Comparison of ENCODE assay signal across 26 cellular contexts in genomic region chr19:41433171-41433570, GRCh38. TPM values are rescaled to one million over a fixed set of nuclear protein-coding genes. Genes with fewer than 3 reads are reported as not detected.
"Had no signal": no experiment of that assay in that cellular context is flagged by ENCODE, and none has a peak within 500 bp of the region (broad histone marks: within the 10 kb centered on the region; RNA-seq: fewer than 3 reads in every experiment).

No MANE protein-coding gene starts in this region.

- H3K4me3 Mint-ChIP-seq: activated CD4-positive, alpha-beta T cell treated with anti-CD3 and anti-CD28 coated beads, Interleukin-2, amount 10 ng/mL, durations not matched to agents 24 days and 14 days; activated CD8-positive, alpha-beta T cell treated with anti-CD3 and anti-CD28 coated beads for 36 hours; activated naive CD8-positive, alpha-beta T cell; activated T-helper 1 cell treated with anti-CD3 and anti-CD28 coated beads, Interleukin-12 subunit alpha, Interleukin-12 subunit beta, Interleukin-2, Interleukin-4 antibody, amounts not matched to agents 30 ng/mL and 10 ng/mL and 1 ng/mL, durations not matched to agents 14 hours and 24 hours and 36 hours; effector memory CD8-positive, alpha-beta T cell; stimulated activated effector memory CD8-positive, alpha-beta T cell treated with anti-CD3 and anti-CD28 coated beads, Interleukin-12 subunit alpha, Interleukin-12 subunit beta, amount 100 ng/mL, for 72 hours; stimulated activated naive CD8-positive, alpha-beta T cell treated with anti-CD3 and anti-CD28 coated beads, Interleukin-15, amount 100 ng/mL, for 72 hours had no signal

- H3K4me1 ChIP-seq: colonic mucosa had no signal

- ATAC-seq: activated CD4-positive, CD25-positive, alpha-beta regulatory T cell treated with anti-CD3 and anti-CD28 coated beads, Interleukin-2, amount 50 U/mL, for 24 hours; activated CD8-positive, alpha-beta T cell treated with anti-CD3 and anti-CD28 coated beads for 36 hours; effector memory CD8-positive, alpha-beta T cell; left colon; lower lobe of right lung; naive thymus-derived CD8-positive, alpha-beta T cell; stimulated activated effector memory CD8-positive, alpha-beta T cell treated with anti-CD3 and anti-CD28 coated beads, Interleukin-12 subunit alpha, Interleukin-12 subunit beta, amount 100 ng/mL, for 72 hours; stimulated activated naive CD8-positive, alpha-beta T cell treated with anti-CD3 and anti-CD28 coated beads, Interleukin-15, amount 100 ng/mL, for 72 hours had no signal

- H3K27me3 ChIP-seq: colonic mucosa, dorsolateral prefrontal cortex, esophagus squamous epithelium, gastrocnemius medialis, neural progenitor cell, ovary, tibial nerve had no signal

- H3K27ac Mint-ChIP-seq: activated CD4-positive, alpha-beta T cell treated with anti-CD3 and anti-CD28 coated beads, Interleukin-2, amount 10 ng/mL, durations not matched to agents 24 days and 14 days; activated CD8-positive, alpha-beta T cell treated with anti-CD3 and anti-CD28 coated beads for 36 hours; activated naive CD8-positive, alpha-beta T cell; activated T-helper 1 cell treated with anti-CD3 and anti-CD28 coated beads, Interleukin-12 subunit alpha, Interleukin-12 subunit beta, Interleukin-2, Interleukin-4 antibody, amounts not matched to agents 30 ng/mL and 10 ng/mL and 1 ng/mL, durations not matched to agents 14 hours and 24 hours and 36 hours; effector memory CD8-positive, alpha-beta T cell; neural progenitor cell had no signal

- H3K9ac ChIP-seq: neural progenitor cell had no signal

- H3K4me3 ChIP-seq: colonic mucosa, dorsolateral prefrontal cortex, esophagus squamous epithelium, gastrocnemius medialis, lower lobe of right lung, neural progenitor cell, ovary, psoas muscle, tibial nerve had no signal

- H2AFZ ChIP-seq: neural progenitor cell had no signal

- H3K27me3 Mint-ChIP-seq: activated CD4-positive, alpha-beta T cell treated with anti-CD3 and anti-CD28 coated beads, Interleukin-2, amount 10 ng/mL, durations not matched to agents 24 days and 14 days; activated CD8-positive, alpha-beta T cell treated with anti-CD3 and anti-CD28 coated beads for 36 hours; activated naive CD8-positive, alpha-beta T cell; effector memory CD8-positive, alpha-beta T cell; naive thymus-derived CD8-positive, alpha-beta T cell; stimulated activated naive CD8-positive, alpha-beta T cell treated with anti-CD3 and anti-CD28 coated beads, Interleukin-15, amount 100 ng/mL, for 72 hours had no signal

- H3K9me3 Mint-ChIP-seq: activated CD4-positive, alpha-beta T cell treated with anti-CD3 and anti-CD28 coated beads, Interleukin-2, amount 10 ng/mL, durations not matched to agents 24 days and 14 days; activated CD8-positive, alpha-beta T cell treated with anti-CD3 and anti-CD28 coated beads for 36 hours; activated T-helper 1 cell treated with anti-CD3 and anti-CD28 coated beads, Interleukin-12 subunit alpha, Interleukin-12 subunit beta, Interleukin-2, Interleukin-4 antibody, amounts not matched to agents 30 ng/mL and 10 ng/mL and 1 ng/mL, durations not matched to agents 14 hours and 24 hours and 36 hours; effector memory CD8-positive, alpha-beta T cell; naive thymus-derived CD8-positive, alpha-beta T cell; neural progenitor cell; stimulated activated effector memory CD8-positive, alpha-beta T cell treated with anti-CD3 and anti-CD28 coated beads, Interleukin-12 subunit alpha, Interleukin-12 subunit beta, amount 100 ng/mL, for 72 hours; stimulated activated naive CD8-positive, alpha-beta T cell treated with anti-CD3 and anti-CD28 coated beads, Interleukin-15, amount 100 ng/mL, for 72 hours had no signal

- FAIRE-seq: astrocyte, islet of Langerhans had no signal

- H3K27ac ChIP-seq: colonic mucosa, esophagus squamous epithelium, lower lobe of right lung, neural progenitor cell, ovary, psoas muscle had no signal

- H3K9me3 ChIP-seq: colonic mucosa, esophagus squamous epithelium, gastrocnemius medialis, lower lobe of right lung, ovary, psoas muscle, tibial nerve had no signal

- DNase-seq: activated CD4-positive, alpha-beta T cell treated with anti-CD3 and anti-CD28 coated beads, Interleukin-2, amount 10 ng/mL, durations not matched to agents 24 days and 14 days; activated CD8-positive, alpha-beta T cell treated with anti-CD3 and anti-CD28 coated beads for 36 hours; activated gamma-delta T cell treated with Interleukin-2 at 50 U/mL for 16 hours; colonic mucosa; effector memory CD8-positive, alpha-beta T cell; esophagus squamous epithelium; gastrocnemius medialis; left colon; lower lobe of right lung; naive thymus-derived CD8-positive, alpha-beta T cell; ovary; psoas muscle; stimulated activated CD4-positive, alpha-beta T cell treated with anti-CD3 and anti-CD28 coated beads, Interleukin-12 subunit alpha, Interleukin-12 subunit beta, amount 100 ng/mL, for 4 hours; stimulated activated naive CD8-positive, alpha-beta T cell treated with anti-CD3 and anti-CD28 coated beads, Interleukin-15, amount 100 ng/mL, for 72 hours had no signal

- H3K36me3 ChIP-seq: colonic mucosa, neural progenitor cell, ovary had no signal

- H3K4me2 ChIP-seq: neural progenitor cell had no signal

RNA-seq across cellular contexts. Expression of gene ERICH4, which starts 9.8 kb away (rescaled TPM):
- total RNA-seq: activated CD4-positive, alpha-beta T cell treated with anti-CD3 and anti-CD28 coated beads, Interleukin-2, amount 10 ng/mL, durations not matched to agents 24 days and 14 days; activated CD8-positive, alpha-beta T cell treated with anti-CD3 and anti-CD28 coated beads for 36 hours; activated T-helper 1 cell treated with anti-CD3 and anti-CD28 coated beads, Interleukin-12 subunit alpha, Interleukin-12 subunit beta, Interleukin-2, Interleukin-4 antibody, amounts not matched to agents 30 ng/mL and 10 ng/mL and 1 ng/mL, durations not matched to agents 14 hours and 24 hours and 36 hours; astrocyte; colonic mucosa; dorsolateral prefrontal cortex; esophagus squamous epithelium; gastrocnemius medialis; left colon; lower lobe of right lung; mesenteric fat pad; naive thymus-derived CD8-positive, alpha-beta T cell; ovary; psoas muscle; right cardiac atrium; T-helper 2 cell treated with Interferon-gamma antibody and Interleukin-4, amounts not matched to agents 100 ng/mL and 5 ng/mL, for 36 hours; tibial nerve had no signal
- polyA plus RNA-seq: naive thymus-derived CD8-positive, alpha-beta T cell; ovary; right cardiac atrium had no signal
